12 cellular contexts compared by ENCODE assay signal in genomic region chr11:43316451-43316850, GRCh38. TPM values are rescaled to one million over a fixed set of nuclear protein-coding genes. Genes with fewer than 3 reads are reported as not detected.
DNase-seq lines count a peak whose midpoint lies in the region; ATAC-seq, FAIRE-seq and TF ChIP-seq lines count a peak whose summit lies in the region.
"Had no signal": no experiment of that assay in that cellular context is flagged by ENCODE, and none has a peak within 500 bp of the region (broad histone marks: within the 10 kb centered on the region; RNA-seq: fewer than 3 reads in every experiment).

No MANE protein-coding gene starts in this region.

- DNase-seq in stimulated activated CD4-positive, alpha-beta T cell treated with anti-CD3 and anti-CD28 coated beads, Interleukin-1b, Interleukin-23, amount 100 ng/mL, for 48 hours = peak; percentile 25
- no peak for DNase-seq in stimulated activated CD4-positive, alpha-beta T cell treated with anti-CD3 and anti-CD28 coated beads, Interleukin-12 subunit alpha, Interleukin-12 subunit beta, amount 100 ng/mL, for 4 hours
- DNase-seq in RCC 7860 (ENCODE audit: low spot score) (peak; percentile 75), chondrocyte (ENCODE audit: low spot score) (no peak), NCI-H2227 treated with DMSO at 0.1 percent for 48 hours (lab: John Stamatoyannopoulos, UW) (no peak), WERI-Rb-1 (no peak), 8988T (no peak)
- DNase-seq in stimulated activated naive CD8-positive, alpha-beta T cell treated with anti-CD3 and anti-CD28 coated beads, Interleukin-15, amount 100 ng/mL, for 72 hours = peak; percentile 27 to 56
- DNase-seq: activated gamma-delta T cell, NCI-H2081 had no signal

- peak; percentile 93 for FAIRE-seq in RCC 7860 (lab: Jason Lieb, UNC)
- FAIRE-seq: GM18507, keratinocyte had no signal

- H3K4me1 Mint-ChIP-seq in chondrocyte (ENCODE audit: low read depth) = peaks cover 49% of the 10 kb centered on the region
- H3K4me1 Mint-ChIP-seq in stimulated activated naive CD8-positive, alpha-beta T cell treated with anti-CD3 and anti-CD28 coated beads, Interleukin-15, amount 100 ng/mL, for 72 hours = peaks cover 48% of the 10 kb centered on the region

- H3K4me3 ChIP-seq in WERI-Rb-1 (ENCODE audit: low read depth, low read length) = no peak overlapping the region

- no peak overlapping the region for H3K27ac ChIP-seq in WERI-Rb-1

- no peaks in the 10 kb centered on the region for H3K27me3 Mint-ChIP-seq in chondrocyte (ENCODE audit: low read depth)
- H3K27me3 Mint-ChIP-seq in stimulated activated naive CD8-positive, alpha-beta T cell treated with anti-CD3 and anti-CD28 coated beads, Interleukin-15, amount 100 ng/mL, for 72 hours = no peaks in the 10 kb centered on the region

- H3K36me3 Mint-ChIP-seq in chondrocyte (ENCODE audit: low read depth) = peaks cover 4% of the 10 kb centered on the region

- peaks cover 57% of the 10 kb centered on the region for H3K36me3 ChIP-seq in WERI-Rb-1

- H3K4me3 Mint-ChIP-seq in chondrocyte (ENCODE audit: unreplicated experiment) = no peak overlapping the region
- H3K4me3 Mint-ChIP-seq in stimulated activated naive CD8-positive, alpha-beta T cell treated with anti-CD3 and anti-CD28 coated beads, Interleukin-15, amount 100 ng/mL, for 72 hours = peak overlapping the region; percentile 25 to 51

- ATAC-seq in stimulated activated naive CD8-positive, alpha-beta T cell treated with anti-CD3 and anti-CD28 coated beads, Interleukin-15, amount 100 ng/mL, for 72 hours = peak; percentile 53

- TF ChIP-seq CTCF in chondrocyte (IDR thresholded peaks at IDR 0.05) (no peak), WERI-Rb-1 (IDR thresholded peaks at IDR 0.05; ENCODE audit: low read depth, low read length) (no peak)

- no peaks in the 10 kb centered on the region for H3K9me3 Mint-ChIP-seq in chondrocyte (ENCODE audit: low read depth)
- H3K9me3 Mint-ChIP-seq in stimulated activated naive CD8-positive, alpha-beta T cell treated with anti-CD3 and anti-CD28 coated beads, Interleukin-15, amount 100 ng/mL, for 72 hours = no peaks in the 10 kb centered on the region

- H3K27me3 ChIP-seq in WERI-Rb-1 (ENCODE audit: insufficient read depth, low read depth, severe bottlenecking) = no peaks in the 10 kb centered on the region

- H3K9me3 ChIP-seq in WERI-Rb-1 (ENCODE audit: severe bottlenecking) = no peaks in the 10 kb centered on the region

- H3K27ac Mint-ChIP-seq in chondrocyte (ENCODE audit: unreplicated experiment) = peak overlapping the region; percentile 76
- H3K27ac Mint-ChIP-seq in stimulated activated naive CD8-positive, alpha-beta T cell treated with anti-CD3 and anti-CD28 coated beads, Interleukin-15, amount 100 ng/mL, for 72 hours = peak overlapping the region; percentile 7 to 71

RNA-seq across cellular contexts. Expression of gene API5, which starts 4.7 kb away (rescaled TPM):
- total RNA-seq in chondrocyte = 80.6 to 82.3 TPM (median 81.3 TPM) in 3 replicates

RNA-seq across cellular contexts. Expression of gene TTC17, which starts 42.3 kb away (rescaled TPM):
- total RNA-seq in chondrocyte = 53.4 to 65.8 TPM (median 53.8 TPM) in 3 replicates

Comparison
In these comparisons a context has a peak if more than half of its experiments do, and no peak if none do; other contexts are left out.
1. DNase-seq: peak in stimulated activated CD4-positive, alpha-beta T cell treated with anti-CD3 and anti-CD28 coated beads, Interleukin-1b, Interleukin-23, amount 100 ng/mL, for 48 hours (single experiment), RCC 7860 (single experiment) and stimulated activated naive CD8-positive, alpha-beta T cell treated with anti-CD3 and anti-CD28 coated beads, Interleukin-15, amount 100 ng/mL, for 72 hours (2 of 2); none in stimulated activated CD4-positive, alpha-beta T cell treated with anti-CD3 and anti-CD28 coated beads, Interleukin-12 subunit alpha, Interleukin-12 subunit beta, amount 100 ng/mL, for 4 hours (single experiment), chondrocyte (single experiment), NCI-H2227 treated with DMSO at 0.1 percent for 48 hours (single experiment), WERI-Rb-1 (single experiment) and 8988T (single experiment).